22 cellular contexts compared by ENCODE assay signal in the genomic region with DNA sequence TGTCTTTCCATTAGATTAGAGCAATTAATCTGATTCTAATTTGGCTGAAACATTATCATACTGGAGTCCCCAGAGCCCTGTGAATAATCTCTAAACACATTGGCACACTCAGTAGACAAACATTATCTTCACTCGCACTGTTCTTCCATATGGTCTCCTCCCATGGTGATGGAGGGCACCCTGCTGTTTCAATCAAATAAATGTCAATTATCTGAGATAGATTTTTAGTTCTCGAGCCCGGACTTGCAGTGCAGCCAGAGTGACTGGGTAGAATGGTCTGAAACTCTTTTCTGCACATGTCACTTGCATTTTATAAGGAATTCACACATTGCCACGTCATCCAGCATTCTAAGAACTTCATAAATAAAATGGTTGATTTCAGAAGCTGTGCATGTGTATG.
A peak's percentile ranks its signal among the peaks of the same experiment; 100 is the strongest.
DNase-seq lines count a peak whose midpoint lies in the region; ATAC-seq and TF ChIP-seq lines count a peak whose summit lies in the region.
"Had no signal": no experiment of that assay in that cellular context is flagged by ENCODE, and none has a peak within 500 bp of the region (broad histone marks: within the 10 kb centered on the region; RNA-seq: fewer than 3 reads in every experiment).

No MANE protein-coding gene starts in this region.

- H3K36me3 ChIP-seq in endodermal cell (ENCODE audit: control insufficient read depth, insufficient read depth, low read length), result no peaks in the 10 kb centered on the region
- H3K36me3 ChIP-seq: MG63 had no signal

- no peaks in the 10 kb centered on the region for H3K27me3 ChIP-seq in endodermal cell (ENCODE audit: control insufficient read depth, insufficient read depth, low read length, poor library complexity, severe bottlenecking)
- H3K27me3 ChIP-seq: MG63 had no signal

- H3K4me1 ChIP-seq in endodermal cell (ENCODE audit: control insufficient read depth, insufficient read depth, low read length), result peaks cover 24% of the 10 kb centered on the region

- ATAC-seq in GM18505 (IDR thresholded peaks at IDR 0.05; ENCODE audit: unreplicated experiment), result no peak
- ATAC-seq: stimulated activated effector memory CD8-positive, alpha-beta T cell treated with anti-CD3 and anti-CD28 coated beads, Interleukin-12 subunit alpha, Interleukin-12 subunit beta, amount 100 ng/mL, for 72 hours; T-helper 17 cell had no signal

- no peaks in the 10 kb centered on the region for H3K9me3 ChIP-seq in endodermal cell (ENCODE audit: control insufficient read depth, low read length)
- H3K9me3 ChIP-seq: MG63 had no signal

- peaks cover 73% of the 10 kb centered on the region for H3K4me1 Mint-ChIP-seq in endodermal cell
- H3K4me1 Mint-ChIP-seq in activated CD4-positive, alpha-beta T cell treated with anti-CD3 and anti-CD28 coated beads, Interleukin-2, amount 10 ng/mL, durations not matched to agents 24 days and 14 days, result no peaks in the 10 kb centered on the region
- H3K4me1 Mint-ChIP-seq: IgD-negative memory B cell; stimulated activated effector memory CD8-positive, alpha-beta T cell treated with anti-CD3 and anti-CD28 coated beads, Interleukin-12 subunit alpha, Interleukin-12 subunit beta, amount 100 ng/mL, for 72 hours; T-helper 17 cell had no signal

- H3K36me3 Mint-ChIP-seq in endodermal cell (ENCODE audit: low read depth), result peaks cover 3% of the 10 kb centered on the region
- H3K36me3 Mint-ChIP-seq in activated CD4-positive, alpha-beta T cell treated with anti-CD3 and anti-CD28 coated beads, Interleukin-2, amount 10 ng/mL, durations not matched to agents 24 days and 14 days (ENCODE audit: low read depth), result no peaks in the 10 kb centered on the region
- H3K36me3 Mint-ChIP-seq: IgD-negative memory B cell; stimulated activated effector memory CD8-positive, alpha-beta T cell treated with anti-CD3 and anti-CD28 coated beads, Interleukin-12 subunit alpha, Interleukin-12 subunit beta, amount 100 ng/mL, for 72 hours had no signal

- peak overlapping the region; percentile 89 for H3K27ac Mint-ChIP-seq in endodermal cell
- H3K27ac Mint-ChIP-seq in activated CD4-positive, alpha-beta T cell treated with anti-CD3 and anti-CD28 coated beads, Interleukin-2, amount 10 ng/mL, durations not matched to agents 24 days and 14 days, result no peak overlapping the region
- H3K27ac Mint-ChIP-seq: IgD-negative memory B cell; stimulated activated effector memory CD8-positive, alpha-beta T cell treated with anti-CD3 and anti-CD28 coated beads, Interleukin-12 subunit alpha, Interleukin-12 subunit beta, amount 100 ng/mL, for 72 hours; T-helper 17 cell had no signal

- 73% methylated on average over 4 of the region's 4 CpGs; no CpG with 5 or more reads in 1 of the 2 experiments for whole genome bisulfite sequencing in endodermal cell (ENCODE audit: insufficient coverage in 1 of 2, insufficient read length in 1 of 2), 2 experiments

- H3K4me3 ChIP-seq in endodermal cell (ENCODE audit: low read length), result peak overlapping the region; percentile 21
- H3K4me3 ChIP-seq: MG63, PC-9 had no signal

- H3K27ac ChIP-seq in endodermal cell (ENCODE audit: low read depth, low read length), result peak overlapping the region; percentile 33
- H3K27ac ChIP-seq: epithelial cell of prostate, PC-9, VCaP had no signal

- DNase-seq in DMS153 (lab: John Stamatoyannopoulos, UW) (peak; percentile 80), NCI-H1092 (lab: John Stamatoyannopoulos, UW) (peak; percentile 56), NCI-H345 treated with DMSO at 0.1 percent for 48 hours (lab: John Stamatoyannopoulos, UW; ENCODE audit: unreplicated experiment) (peak; percentile 72), endodermal cell (no peak), NOMO-1 treated with dmso at 0.1 percent for 144 hours (lab: John Stamatoyannopoulos, UW; ENCODE audit: unreplicated experiment) (no peak)
- DNase-seq in activated CD4-positive, alpha-beta T cell treated with anti-CD3 and anti-CD28 coated beads, Interleukin-2, amount 10 ng/mL, durations not matched to agents 24 days and 14 days, result no peak
- DNase-seq: activated CD4-positive, alpha-beta T cell treated with anti-CD3 and anti-CD28 coated beads, Interleukin-2, amount 50 U/mL, for 4 hours; activated gamma-delta T cell; AML-193; foreskin melanocyte; H9; MG63; NCI-H526; PC-9; right cardiac atrium; SIG-M5; T-helper 17 cell had no signal

- H3K27me3 Mint-ChIP-seq in endodermal cell (ENCODE audit: insufficient read depth), result no peaks in the 10 kb centered on the region
- H3K27me3 Mint-ChIP-seq in activated CD4-positive, alpha-beta T cell treated with anti-CD3 and anti-CD28 coated beads, Interleukin-2, amount 10 ng/mL, durations not matched to agents 24 days and 14 days, result peaks cover 11% of the 10 kb centered on the region

- intact Hi-C loops in activated CD4-positive, alpha-beta T cell treated with anti-CD3 and anti-CD28 coated beads, Interleukin-2, amount 10 ng/mL, durations not matched to agents 24 days and 14 days (cut with micrococcal nuclease), result no loop called here

- TF ChIP-seq POLR2A in GM18505 (IDR thresholded peaks at IDR 0.05; ENCODE audit: borderline replicate concordance, extremely low read depth, insufficient read depth, insufficient read length), result no peak

- H3K4me3 Mint-ChIP-seq in endodermal cell, result peak overlapping the region; percentile 9
- H3K4me3 Mint-ChIP-seq in activated CD4-positive, alpha-beta T cell treated with anti-CD3 and anti-CD28 coated beads, Interleukin-2, amount 10 ng/mL, durations not matched to agents 24 days and 14 days, result no peak overlapping the region
- H3K4me3 Mint-ChIP-seq: IgD-negative memory B cell; stimulated activated effector memory CD8-positive, alpha-beta T cell treated with anti-CD3 and anti-CD28 coated beads, Interleukin-12 subunit alpha, Interleukin-12 subunit beta, amount 100 ng/mL, for 72 hours; T-helper 17 cell had no signal

- no peak for TF ChIP-seq CTCF in endodermal cell (conservative IDR thresholded peaks at IDR 0.05)

- H3K9ac ChIP-seq in endodermal cell (ENCODE audit: extremely low read depth, low read length, poor library complexity, severe bottlenecking), result no peak overlapping the region

- H3K9me3 Mint-ChIP-seq in endodermal cell, result no peaks in the 10 kb centered on the region
- H3K9me3 Mint-ChIP-seq in activated CD4-positive, alpha-beta T cell treated with anti-CD3 and anti-CD28 coated beads, Interleukin-2, amount 10 ng/mL, durations not matched to agents 24 days and 14 days, result no peaks in the 10 kb centered on the region
- H3K9me3 Mint-ChIP-seq: H9; stimulated activated effector memory CD8-positive, alpha-beta T cell treated with anti-CD3 and anti-CD28 coated beads, Interleukin-12 subunit alpha, Interleukin-12 subunit beta, amount 100 ng/mL, for 72 hours had no signal

Comparison
In these comparisons a context has a peak if more than half of its experiments do, and no peak if none do; other contexts are left out.
1. DNase-seq: peak in DMS153 (single experiment), NCI-H1092 (single experiment) and NCI-H345 treated with DMSO at 0.1 percent for 48 hours (single experiment); none in endodermal cell (single experiment), NOMO-1 treated with dmso at 0.1 percent for 144 hours (single experiment) and activated CD4-positive, alpha-beta T cell treated with anti-CD3 and anti-CD28 coated beads, Interleukin-2, amount 10 ng/mL, durations not matched to agents 24 days and 14 days (single experiment).